ENCODE assay signal across 16 cellular contexts in genomic region chr19:11685676-11686650, GRCh38.
"Had no signal": no experiment of that assay in that cellular context is flagged by ENCODE, and none has a peak within 500 bp of the region (broad histone marks: within the 10 kb centered on the region; RNA-seq: fewer than 3 reads in every experiment).

No MANE protein-coding gene starts in this region.

- FAIRE-seq: pancreas, TTC549 had no signal

- DNase-seq: activated CD4-positive, alpha-beta T cell treated with anti-CD3 and anti-CD28 coated beads, Interleukin-2, amount 50 U/mL, for 4 hours; activated CD8-positive, alpha-beta memory T cell treated with anti-CD3 and anti-CD28 coated beads, Interleukin-2, amount 50 U/mL, for 4 hours; dorsolateral prefrontal cortex; endodermal cell; gastrocnemius medialis; left cardiac atrium; midbrain; pancreas; stimulated activated CD4-positive, alpha-beta T cell treated with anti-CD3 and anti-CD28 coated beads, Interleukin-12 subunit alpha, Interleukin-12 subunit beta, amount 100 ng/mL, for 4 hours; SW 1271 had no signal

- H3K4me3 Mint-ChIP-seq: endodermal cell; neural progenitor cell; stimulated activated memory B cell treated with anti-CD40 and anti-IgM and Interleukin-4, amounts not matched to agents 10 μg/mL and 1 μg/mL and 100 μg/mL, for 72 hours; WTC11 had no signal

- H3K9ac ChIP-seq: neural progenitor cell had no signal

- H3K4me1 Mint-ChIP-seq: endodermal cell; neural progenitor cell; stimulated activated memory B cell treated with anti-CD40 and anti-IgM and Interleukin-4, amounts not matched to agents 10 μg/mL and 1 μg/mL and 100 μg/mL, for 72 hours; WTC11 had no signal

- H3K4me2 ChIP-seq: neural progenitor cell had no signal

- H3K27me3 ChIP-seq: cardiac muscle cell, dorsolateral prefrontal cortex, gastrocnemius medialis, pancreas had no signal

- H2AFZ ChIP-seq: neural progenitor cell had no signal

- ATAC-seq: gastrocnemius medialis; left cardiac atrium; pancreas; stimulated activated memory B cell treated with anti-CD40 and anti-IgM and Interleukin-4, amounts not matched to agents 10 μg/mL and 1 μg/mL and 100 μg/mL, for 72 hours; WTC11 had no signal

- H3K4me1 ChIP-seq: gastrocnemius medialis, neural progenitor cell, pancreas had no signal

- H3K27ac Mint-ChIP-seq: endodermal cell; neural progenitor cell; stimulated activated memory B cell treated with anti-CD40 and anti-IgM and Interleukin-4, amounts not matched to agents 10 μg/mL and 1 μg/mL and 100 μg/mL, for 72 hours; WTC11 had no signal

- H3K36me3 ChIP-seq: cardiac muscle cell, pancreas had no signal

- H3K27ac ChIP-seq: cardiac muscle cell, dorsolateral prefrontal cortex, gastrocnemius medialis, neural progenitor cell, pancreas had no signal

- H3K36me3 Mint-ChIP-seq: stimulated activated memory B cell treated with anti-CD40 and anti-IgM and Interleukin-4, amounts not matched to agents 10 μg/mL and 1 μg/mL and 100 μg/mL, for 72 hours had no signal

- H3K4me3 ChIP-seq: cardiac muscle cell, dorsolateral prefrontal cortex, gastrocnemius medialis, lung, neural progenitor cell, pancreas had no signal
